ENCODE assay signal across 1 cellular context in genomic region chr9:81609782-81610738, GRCh38.
TF ChIP-seq lines count a peak whose summit lies in the region.

No MANE protein-coding gene starts in this region.

TF ChIP-seq in HepG2, 621 proteins besides CTCF, POLR2A, EP300 and RAD21 (continued from another document and continues in another):
- TF ChIP-seq ZBTB49 (CRISPR knock-in tag; IDR thresholded peaks at IDR 0.05; ENCODE audit: borderline replicate concordance) (no peak), ZNF556 (CRISPR knock-in tag; IDR thresholded peaks at IDR 0.05; ENCODE audit: borderline replicate concordance) (no peak), KDM6A (CRISPR knock-in tag; IDR thresholded peaks at IDR 0.05; ENCODE audit: low read depth) (peak; percentile 65), ZSCAN12 (CRISPR knock-in tag; IDR thresholded peaks at IDR 0.05) (no peak), ZNF251 (CRISPR knock-in tag; IDR thresholded peaks at IDR 0.05) (no peak), TCF7 (IDR thresholded peaks at IDR 0.05; ENCODE audit: low read depth) (peak; percentile 94), SRSF9 (IDR thresholded peaks at IDR 0.05; ENCODE audit: borderline replicate concordance, insufficient read depth, low read depth, low read length, poor library complexity, severe bottlenecking) (no peak), PBX3 (CRISPR knock-in tag; IDR thresholded peaks at IDR 0.05; ENCODE audit: borderline replicate concordance) (no peak), ZFP82 (CRISPR knock-in tag; IDR thresholded peaks at IDR 0.05; ENCODE audit: borderline replicate concordance) (no peak), MED1 (CRISPR knock-in tag; IDR thresholded peaks at IDR 0.05) (peak; percentile 93), ZNF775 (CRISPR knock-in tag; IDR thresholded peaks at IDR 0.05; ENCODE audit: borderline replicate concordance) (no peak), ZNF503 (CRISPR knock-in tag; IDR thresholded peaks at IDR 0.05) (peak; percentile 94), XRCC5 (optimal IDR thresholded peaks at IDR 0.05; ENCODE audit: low read length) (no peak), ZNF781 (CRISPR knock-in tag; IDR thresholded peaks at IDR 0.05; ENCODE audit: borderline replicate concordance, not compliant biosample characterization) (no peak), ZNF407 (CRISPR knock-in tag; IDR thresholded peaks at IDR 0.05; ENCODE audit: not compliant biosample characterization) (no peak), ZNF891 (CRISPR knock-in tag; IDR thresholded peaks at IDR 0.05) (no peak), ELF1 (CRISPR knock-in tag; IDR thresholded peaks at IDR 0.05) (peak; percentile 28; the same call in 1 of the 2 replicates), HINFP (CRISPR knock-in tag; IDR thresholded peaks at IDR 0.05; ENCODE audit: low read depth) (no peak), TCF12 (IDR thresholded peaks at IDR 0.05) (no peak), TCF12 (CRISPR knock-in tag; IDR thresholded peaks at IDR 0.05) (peak; percentile 87), TFDP1 (CRISPR knock-in tag; IDR thresholded peaks at IDR 0.05; ENCODE audit: borderline replicate concordance) (no peak; the same call in 1 of the 2 replicates), ZNF343 (CRISPR knock-in tag; IDR thresholded peaks at IDR 0.05) (no peak), ARID2 (CRISPR knock-in tag; IDR thresholded peaks at IDR 0.05; ENCODE audit: borderline replicate concordance) (no peak), ATF1 (CRISPR knock-in tag; IDR thresholded peaks at IDR 0.05) (0 out of 2 replicates have a peak, but pooled peaks have one; percentile 35), TMF1 (CRISPR knock-in tag; IDR thresholded peaks at IDR 0.05; ENCODE audit: low read depth) (no peak), TBX3 (IDR thresholded peaks at IDR 0.05; ENCODE audit: borderline replicate concordance) (peak; percentile 31; the same call in 1 of the 2 replicates), MAZ (IDR thresholded peaks at IDR 0.05; ENCODE audit: borderline replicate concordance, low read depth, low read length) (no peak), MAZ (CRISPR knock-in tag; IDR thresholded peaks at IDR 0.05; ENCODE audit: low read depth) (peak; percentile 58; the same call in 1 of the 2 replicates), CBX1 (IDR thresholded peaks at IDR 0.05; ENCODE audit: low read depth) (no peak), HDAC1 (CRISPR knock-in tag; IDR thresholded peaks at IDR 0.05) (peak; percentile 80), ZSCAN5A (CRISPR knock-in tag; IDR thresholded peaks at IDR 0.05; ENCODE audit: borderline replicate concordance) (no peak), SIX1 (CRISPR knock-in tag; IDR thresholded peaks at IDR 0.05; ENCODE audit: borderline replicate concordance) (peak; percentile 89), ZNF510 (CRISPR knock-in tag; IDR thresholded peaks at IDR 0.05; ENCODE audit: low read depth) (no peak), SKIL (CRISPR knock-in tag; IDR thresholded peaks at IDR 0.05; ENCODE audit: borderline replicate concordance) (peak; percentile 86), STAG1 (CRISPR knock-in tag; IDR thresholded peaks at IDR 0.05) (peak; percentile 10; the same call in 1 of the 2 replicates), ZNF101 (CRISPR knock-in tag; IDR thresholded peaks at IDR 0.05; ENCODE audit: borderline replicate concordance, low read depth) (no peak)
